ENCODE assay signal across 8 cellular contexts in genomic region chr7:76047811-76048667, GRCh38. TPM values are rescaled to one million over a fixed set of nuclear protein-coding genes. Genes with fewer than 3 reads are reported as not detected.
A peak's percentile ranks its signal among the peaks of the same experiment; 100 is the strongest.
DNase-seq lines count a peak whose midpoint lies in the region; ATAC-seq, FAIRE-seq and TF ChIP-seq lines count a peak whose summit lies in the region.

TSS of gene MDH2 (plus strand) at chr7:76048106. CDS start at chr7:76048161, 55 bp downstream.
TSS of gene STYXL1 (minus strand) at chr7:76048000. CDS start at chr7:76030523, 17,477 bp downstream.

- no peaks in the 10 kb centered on the region for H3F3A ChIP-seq in OCI-LY1 (ENCODE audit: insufficient read depth, low read length)

- H3K79me2 ChIP-seq in OCI-LY1 (ENCODE audit: insufficient read depth, low read length) = peaks cover 58% of the 10 kb centered on the region

- H3K4me2 ChIP-seq in OCI-LY1 (ENCODE audit: low read length) = peak within 1 kb of the TSS; percentile 97

- no peaks in the 10 kb centered on the region for H4K20me1 ChIP-seq in OCI-LY1 (ENCODE audit: insufficient read depth, low read length)

- peak within 1 kb of the TSS; percentile 81 for H3K27ac ChIP-seq in HUES6 (ENCODE audit: low read depth, low read length)
- H3K27ac ChIP-seq in OCI-LY1 (ENCODE audit: low read depth, low read length, poor library complexity, severe bottlenecking) = peak within 1 kb of the TSS; percentile 77
- peak within 1 kb of the TSS; percentile 90 for H3K27ac ChIP-seq in mesodermal cell (ENCODE audit: low read depth, low read length, severe bottlenecking)

- H3K9me3 ChIP-seq in HUES6 (ENCODE audit: control insufficient read depth, insufficient read depth, low read depth, low read length) (no peaks in the 10 kb centered on the region), OCI-LY1 (ENCODE audit: low read length) (no peaks in the 10 kb centered on the region), mesodermal cell (ENCODE audit: control insufficient read depth, low read length) (no peaks in the 10 kb centered on the region)

- H3K4me3 ChIP-seq in HUES6 (ENCODE audit: low read depth, low read length) = peak within 1 kb of the TSS; percentile 99
- H3K4me3 ChIP-seq in OCI-LY1 (ENCODE audit: low read depth, low read length, poor library complexity, severe bottlenecking) = peak within 1 kb of the TSS; percentile 94
- H3K4me3 ChIP-seq in mesodermal cell (ENCODE audit: extremely low read depth, insufficient read depth, low read length, poor library complexity, severe bottlenecking) = peak within 1 kb of the TSS; percentile 99

- H3K27me3 ChIP-seq in HUES6 (ENCODE audit: control insufficient read depth, insufficient read depth, low read length) (no peaks in the 10 kb centered on the region), OCI-LY1 (ENCODE audit: insufficient read depth, low read length) (no peaks in the 10 kb centered on the region)

- in situ Hi-C loops in endometrial microvascular endothelial cells (cut with HindIII; ENCODE audit: inconsistent ontology term, low pct_unique_long_range_greater_than_20kb, low sequenced_read_pairs) = no loop called here

- DNase-seq in D721Med (ENCODE audit: insufficient read length, low spot score) = peak; percentile 95
- DNase-seq in activated CD8-positive, alpha-beta memory T cell treated with anti-CD3 and anti-CD28 coated beads, Interleukin-2, amount 50 U/mL, for 4 hours = peak; percentile 85
- DNase-seq in stimulated activated CD8-positive, alpha-beta memory T cell treated with anti-CD3 and anti-CD28 coated beads, Interleukin-15, amount 100 ng/mL, for 24 hours (ENCODE audit: low read depth) = peak; percentile 70

- WGBS in mesodermal cell (ENCODE audit: insufficient coverage in 2 of 2), 2 experiments = 0% methylated on average over 52 of the region's 58 CpGs

- no peaks in the 10 kb centered on the region for H3K9me2 ChIP-seq in OCI-LY1 (ENCODE audit: low read depth, low read length)

- H3K9ac ChIP-seq in HUES6 (ENCODE audit: low read length) (peak within 1 kb of the TSS; percentile 96), OCI-LY1 (ENCODE audit: low read length) (peak within 1 kb of the TSS; percentile 98)

- peak; percentile 92 for ATAC-seq in GM21447 (IDR thresholded peaks at IDR 0.05; ENCODE audit: unreplicated experiment)

- no peak within 1 kb of the TSS for H2AFZ ChIP-seq in OCI-LY1 (ENCODE audit: low read length)

- H3K4me1 ChIP-seq in HUES6 (ENCODE audit: control insufficient read depth, insufficient read depth, low read length) (peaks cover 5% of the 10 kb centered on the region), OCI-LY1 (ENCODE audit: insufficient read depth, low read length, severe bottlenecking) (peaks cover 20% of the 10 kb centered on the region), mesodermal cell (ENCODE audit: control insufficient read depth, insufficient read depth, low read length, poor library complexity, severe bottlenecking) (peaks cover 7% of the 10 kb centered on the region)

- peaks cover 16% of the 10 kb centered on the region for H3K36me3 ChIP-seq in HUES6 (ENCODE audit: control insufficient read depth, insufficient read depth, low read length)
- peaks cover 56% of the 10 kb centered on the region for H3K36me3 ChIP-seq in OCI-LY1 (ENCODE audit: insufficient read depth, low read length)
- peaks cover 25% of the 10 kb centered on the region for H3K36me3 ChIP-seq in mesodermal cell (ENCODE audit: control insufficient read depth, insufficient read depth, low read length)

- no peak for FAIRE-seq in D721Med (lab: Jason Lieb, UNC)

- TF ChIP-seq CTCF in D721Med (IDR thresholded peaks at IDR 0.05; ENCODE audit: insufficient read depth, missing control alignments) (no peak), OCI-LY1 (IDR thresholded peaks at IDR 0.05; ENCODE audit: low read length) (no peak)

RNA-seq across cellular contexts. Expression of gene MDH2, which starts in this region (rescaled TPM):
- 159 TPM for total RNA-seq in endometrial microvascular endothelial cells (ENCODE audit: inconsistent ontology term)
- 190 TPM for polyA plus RNA-seq in mesodermal cell (2013, experiment 1 of 2)
- 146 TPM for polyA plus RNA-seq in mesodermal cell (2013, experiment 2 of 2)

RNA-seq across cellular contexts. Expression of gene STYXL1, which starts in this region (rescaled TPM):
- 51.5 TPM for total RNA-seq in endometrial microvascular endothelial cells (ENCODE audit: inconsistent ontology term)
- polyA plus RNA-seq in mesodermal cell (2013, experiment 1 of 2) = 55.1 TPM
- polyA plus RNA-seq in mesodermal cell (2013, experiment 2 of 2) = 49.5 TPM

Comparison
In these comparisons a context has a peak if more than half of its experiments do, and no peak if none do; other contexts are left out.
1. Peak in every context shown above with its lines: DNase-seq, ATAC-seq, H3K4me3 ChIP-seq and H3K27ac ChIP-seq.